ENCODE assay signal across 8 cellular contexts in the genomic region with DNA sequence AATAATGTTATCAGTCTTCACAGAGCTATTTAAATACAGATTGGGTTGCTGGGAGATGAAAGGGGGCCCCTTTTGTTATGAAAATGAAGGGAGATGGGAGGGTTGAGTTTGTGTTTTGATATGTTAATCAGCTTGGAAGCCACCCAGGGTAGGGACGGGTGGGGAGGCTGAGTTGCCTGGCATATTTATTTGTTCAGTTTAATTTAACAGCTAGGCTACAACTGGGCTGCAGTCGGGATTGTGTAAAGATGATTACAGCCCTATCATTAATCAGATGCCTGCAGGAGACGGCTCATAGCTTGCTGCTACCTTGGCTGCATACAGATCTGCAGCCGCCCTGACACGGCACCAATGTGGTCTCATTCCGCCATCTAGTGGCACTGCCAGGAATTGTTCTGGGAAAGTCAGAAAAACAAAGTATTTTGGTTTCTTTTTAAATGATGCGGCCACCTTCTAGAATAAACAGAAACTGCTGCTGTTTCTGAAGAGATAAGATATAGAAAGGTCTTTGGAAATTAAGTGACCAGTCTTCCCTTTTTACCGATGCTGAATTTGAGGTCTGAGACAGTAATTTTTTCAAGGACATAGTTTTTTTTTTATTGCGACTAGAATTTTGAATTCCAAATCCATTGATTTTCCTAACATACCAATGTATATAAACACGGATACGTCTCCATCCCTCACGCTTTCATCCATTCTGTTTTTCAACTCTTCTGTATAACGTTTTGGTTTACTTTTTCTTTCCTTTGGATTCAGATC.
A peak's percentile ranks its signal among the peaks of the same experiment; 100 is the strongest.
DNase-seq lines count a peak whose midpoint lies in the region; TF ChIP-seq lines count a peak whose summit lies in the region.

No MANE protein-coding gene starts in this region.

- H3K18ac ChIP-seq in mesenchymal stem cell (ENCODE audit: low read depth in 1 of 2, low read length in 2 of 2): no peak overlapping the region

- H3K4me1 ChIP-seq in endocrine pancreas (ENCODE audit: control insufficient read depth, insufficient read depth, low read length) (no peaks in the 10 kb centered on the region), mesenchymal stem cell (ENCODE audit: control insufficient read depth, insufficient read depth, low read depth, low read length) (no peaks in the 10 kb centered on the region)

- no peaks in the 10 kb centered on the region for H3K36me3 ChIP-seq in endocrine pancreas (ENCODE audit: control insufficient read depth, insufficient read depth, low read length)
- no peaks in the 10 kb centered on the region for H3K36me3 ChIP-seq in mesenchymal stem cell (ENCODE audit: control insufficient read depth in 1 of 2, insufficient read depth in 2 of 2, low read depth in 1 of 2, low read length in 2 of 2)

- H2AFZ ChIP-seq in mesenchymal stem cell (ENCODE audit: low read depth, low read length): no peak overlapping the region

- no peaks in the 10 kb centered on the region for H3K79me1 ChIP-seq in mesenchymal stem cell (replicated peaks; ENCODE audit: low read length, poor library complexity, severe bottlenecking)

- no peak overlapping the region for H3K23ac ChIP-seq in mesenchymal stem cell (ENCODE audit: low read length in 2 of 2)

- H2BK12ac ChIP-seq in mesenchymal stem cell (ENCODE audit: low read length in 2 of 2): no peak overlapping the region

- H2BK15ac ChIP-seq in mesenchymal stem cell (ENCODE audit: low read depth, poor library complexity, severe bottlenecking): no peak overlapping the region

- H3K4me2 ChIP-seq in mesenchymal stem cell (ENCODE audit: low read length, poor library complexity, severe bottlenecking): no peak overlapping the region

- H2BK5ac ChIP-seq in mesenchymal stem cell (ENCODE audit: low read depth, low read length, poor library complexity, severe bottlenecking): no peak overlapping the region

- H3K9ac ChIP-seq in endocrine pancreas (ENCODE audit: control insufficient read depth, insufficient read depth, low read length) (no peak overlapping the region), mesenchymal stem cell (ENCODE audit: low read length) (peak overlapping the region; percentile 79)

- DNase-seq in GM12864 (ENCODE audit: low read depth) (no peak), NCI-H2227 (lab: John Stamatoyannopoulos, UW; ENCODE audit: unreplicated experiment) (peak; percentile 76), mesenchymal stem cell (peak; percentile 47), cortex of kidney (lab: John Stamatoyannopoulos, UW) (no peak)
- peak; percentile 86 for DNase-seq in activated CD8-positive, alpha-beta memory T cell treated with anti-CD3 and anti-CD28 coated beads for 24 hours
- peak; percentile 50 for DNase-seq in stimulated activated CD8-positive, alpha-beta memory T cell treated with anti-CD3 and anti-CD28 coated beads, Interleukin-15, amount 100 ng/mL, for 24 hours (ENCODE audit: low read depth)

- H3K9me3 ChIP-seq in endocrine pancreas (ENCODE audit: control insufficient read depth, low read length) (no peaks in the 10 kb centered on the region), mesenchymal stem cell (ENCODE audit: control insufficient read depth, low read length) (peaks cover 5% of the 10 kb centered on the region)

- no peak overlapping the region for H2AK5ac ChIP-seq in mesenchymal stem cell (ENCODE audit: low read length, severe bottlenecking)

- peak; percentile 94 for TF ChIP-seq CTCF in 22Rv1 (IDR thresholded peaks at IDR 0.05)
- TF ChIP-seq CTCF in GM12864 (IDR thresholded peaks at IDR 0.05; ENCODE audit: low read depth, low read length, missing control alignments): peak; percentile 88

- H2BK120ac ChIP-seq in mesenchymal stem cell (ENCODE audit: low read depth, low read length): no peak overlapping the region

- H3K14ac ChIP-seq in mesenchymal stem cell (ENCODE audit: low read length in 2 of 2): no peak overlapping the region

- no peak overlapping the region for H4K91ac ChIP-seq in mesenchymal stem cell (ENCODE audit: low read length)

- H3K27me3 ChIP-seq in endocrine pancreas (ENCODE audit: control insufficient read depth, insufficient read depth, low read length) (no peaks in the 10 kb centered on the region), mesenchymal stem cell (ENCODE audit: control insufficient read depth in 1 of 2, insufficient read depth in 1 of 2, low read length in 2 of 2) (peaks cover 0 to 41% of the 10 kb centered on the region in 2 experiments)

- no peak overlapping the region for H3K27ac ChIP-seq in 22Rv1
- H3K27ac ChIP-seq in mesenchymal stem cell (ENCODE audit: low read length, poor library complexity, severe bottlenecking): no peak overlapping the region

- WGBS in mesenchymal stem cell: 6% methylated on average over 12 of the region's 13 CpGs

- H3K4ac ChIP-seq in mesenchymal stem cell (ENCODE audit: low read depth in 1 of 2, low read length in 2 of 2): no peak overlapping the region

- H4K8ac ChIP-seq in mesenchymal stem cell (ENCODE audit: low read length): no peak overlapping the region

- no peak overlapping the region for H3K4me3 ChIP-seq in GM12864 (ENCODE audit: low read depth, low read length)
- peak overlapping the region; percentile 48 for H3K4me3 ChIP-seq in endocrine pancreas (ENCODE audit: control insufficient read depth, insufficient read depth, low read length)
- H3K4me3 ChIP-seq in mesenchymal stem cell (ENCODE audit: insufficient read depth in 1 of 2, low read depth in 1 of 2, low read length in 2 of 2): peak overlapping the region in 1 of 2 experiments; percentile 69

Comparison
In these comparisons a context has a peak if more than half of its experiments do, and no peak if none do; other contexts are left out.
1. DNase-seq: peak in NCI-H2227 (single experiment), activated CD8-positive, alpha-beta memory T cell treated with anti-CD3 and anti-CD28 coated beads for 24 hours (single experiment), mesenchymal stem cell (single experiment) and stimulated activated CD8-positive, alpha-beta memory T cell treated with anti-CD3 and anti-CD28 coated beads, Interleukin-15, amount 100 ng/mL, for 24 hours (single experiment); none in GM12864 (single experiment) and cortex of kidney (single experiment).